ENCODE assay signal across 2 cellular contexts in the genomic region with DNA sequence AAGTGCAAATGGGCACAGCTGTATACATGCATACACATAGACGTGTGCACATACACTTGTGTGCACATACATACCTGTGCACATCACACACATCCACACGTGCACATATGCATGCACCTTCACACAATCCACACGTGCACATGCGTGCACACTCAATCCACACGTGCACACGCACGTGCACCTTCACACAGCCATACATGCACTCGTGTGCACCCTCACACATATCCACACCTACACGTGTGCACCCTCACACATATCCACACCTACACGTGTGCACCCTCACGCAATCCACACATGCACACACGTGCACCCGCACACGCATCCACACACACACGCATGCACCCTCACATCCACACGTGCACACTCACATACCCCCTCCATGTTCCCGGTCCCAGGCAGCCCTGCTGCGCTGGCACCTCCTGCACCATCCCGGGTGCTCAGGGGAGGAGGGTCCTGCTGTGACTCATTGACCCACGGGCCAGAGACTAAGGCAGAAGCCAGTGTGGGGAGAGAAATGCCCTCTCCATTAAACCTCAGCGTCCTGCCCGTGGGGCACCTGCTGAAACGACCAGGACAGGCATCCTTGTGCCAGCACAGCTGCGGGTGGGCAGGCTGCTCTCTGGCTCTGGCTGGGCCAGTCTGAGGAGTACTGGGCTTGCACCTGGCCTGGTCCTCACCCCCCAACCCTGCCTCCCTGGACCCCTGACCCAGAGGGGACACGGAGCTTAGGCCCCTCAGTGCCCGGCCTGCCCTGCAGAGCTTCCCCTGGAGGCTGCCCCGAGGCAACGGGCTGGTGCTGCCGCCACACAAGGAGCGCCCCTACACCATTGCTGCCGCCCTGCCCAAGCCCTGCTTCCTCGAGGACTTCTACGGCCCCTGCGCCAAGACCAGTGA.
TF ChIP-seq lines count a peak whose summit lies in the region.

No MANE protein-coding gene starts in this region.

TF ChIP-seq in HepG2, 621 proteins besides CTCF, POLR2A, EP300 and RAD21:
- TF ChIP-seq, protein P1, sequence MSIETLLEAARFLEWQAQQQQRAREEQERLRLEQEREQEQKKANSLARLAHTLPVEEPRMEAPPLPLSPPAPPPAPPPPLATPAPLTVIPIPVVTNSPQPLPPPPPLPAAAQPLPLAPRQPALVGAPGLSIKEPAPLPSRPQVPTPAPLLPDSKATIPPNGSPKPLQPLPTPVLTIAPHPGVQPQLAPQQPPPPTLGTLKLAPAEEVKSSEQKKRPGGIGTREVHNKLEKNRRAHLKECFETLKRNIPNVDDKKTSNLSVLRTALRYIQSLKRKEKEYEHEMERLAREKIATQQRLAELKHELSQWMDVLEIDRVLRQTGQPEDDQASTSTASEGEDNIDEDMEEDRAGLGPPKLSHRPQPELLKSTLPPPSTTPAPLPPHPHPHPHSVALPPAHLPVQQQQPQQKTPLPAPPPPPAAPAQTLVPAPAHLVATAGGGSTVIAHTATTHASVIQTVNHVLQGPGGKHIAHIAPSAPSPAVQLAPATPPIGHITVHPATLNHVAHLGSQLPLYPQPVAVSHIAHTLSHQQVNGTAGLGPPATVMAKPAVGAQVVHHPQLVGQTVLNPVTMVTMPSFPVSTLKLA (IDR thresholded peaks at IDR 0.05) = peak; percentile 100
- TF ChIP-seq GTF2F1 (IDR thresholded peaks at IDR 0.05; ENCODE audit: low read length) = no peak

TF ChIP-seq in K562, 482 proteins besides CTCF, POLR2A, EP300 and RAD21:
- no peak for TF ChIP-seq TAF9B (IDR thresholded peaks at IDR 0.05; ENCODE audit: partially characterized antibody)
- TF ChIP-seq BHLHE40 (IDR thresholded peaks at IDR 0.05; ENCODE audit: low read length) = peak; percentile 61
- peak in 1 of 2 experiments; percentile 56; a peak in 1 of 4 replicates for TF ChIP-seq KDM1A (IDR thresholded peaks at IDR 0.05)
